21 cellular contexts compared by ENCODE assay signal in genomic region chr10:60806951-60807350, GRCh38.
"Had no signal": no experiment of that assay in that cellular context is flagged by ENCODE, and none has a peak within 500 bp of the region (broad histone marks: within the 10 kb centered on the region; RNA-seq: fewer than 3 reads in every experiment).

No MANE protein-coding gene starts in this region.

- H3K9me3 ChIP-seq: neutrophil, psoas muscle, thyroid gland had no signal

- H2AFZ ChIP-seq: hepatocyte had no signal

- H3K4me3 Mint-ChIP-seq: naive B cell, nephron, type B pancreatic cell had no signal

- H3K27me3 ChIP-seq: hepatocyte, neutrophil, thyroid gland had no signal

- H3K9me3 Mint-ChIP-seq: naive B cell, nephron had no signal

- H3K27me3 Mint-ChIP-seq: naive B cell, type B pancreatic cell had no signal

- FAIRE-seq: urothelium cell line had no signal

- H3K4me3 ChIP-seq: coronary artery, dorsolateral prefrontal cortex, hepatocyte, lung, psoas muscle, skin epidermis, thyroid gland had no signal

- H3K27ac ChIP-seq: coronary artery, dorsolateral prefrontal cortex, hepatocyte, neutrophil, psoas muscle, skin epidermis, thyroid gland had no signal

- H3K27ac Mint-ChIP-seq: naive B cell, nephron, type B pancreatic cell had no signal

- H3K79me2 ChIP-seq: hepatocyte had no signal

- ATAC-seq: left colon, left ventricle myocardium superior, psoas muscle, sciatic nerve had no signal

- H3K36me3 ChIP-seq: neutrophil, thyroid gland had no signal

- DNase-seq: dorsolateral prefrontal cortex; effector CD8-positive, alpha-beta T cell; foreskin melanocyte; head of caudate nucleus; left colon; left ventricle myocardium superior; mesenchymal stem cell; naive B cell; psoas muscle; stimulated activated CD4-positive, alpha-beta T cell treated with anti-CD3 and anti-CD28 coated beads, Interleukin-12 subunit alpha, Interleukin-12 subunit beta, amount 100 ng/mL, for 4 hours; stimulated activated naive CD4-positive, alpha-beta T cell treated with Interleukin-2 at 50 U/mL for 16 hours; thyroid gland had no signal

- H3K4me2 ChIP-seq: hepatocyte had no signal

- H3K4me1 Mint-ChIP-seq: naive B cell had no signal

- H3K36me3 Mint-ChIP-seq: naive B cell, type B pancreatic cell had no signal
